In genomic region chr7:143497008-143497795, GRCh38 we compare ENCODE assay signal across 18 cellular contexts. TPM values are rescaled to one million over a fixed set of nuclear protein-coding genes. Genes with fewer than 3 reads are reported as not detected.
DNase-seq lines count a peak whose midpoint lies in the region; FAIRE-seq and TF ChIP-seq lines count a peak whose summit lies in the region.
"Had no signal": no experiment of that assay in that cellular context is flagged by ENCODE, and none has a peak within 500 bp of the region (broad histone marks: within the 10 kb centered on the region; RNA-seq: fewer than 3 reads in every experiment).

No MANE protein-coding gene starts in this region.

- no peaks in the 10 kb centered on the region for H3K9me3 ChIP-seq in CD4-positive, alpha-beta memory T cell (ENCODE audit: control insufficient read depth in 1 of 2, low read length in 2 of 2)
- H3K9me3 ChIP-seq: A549, BE2C had no signal

- H3K27ac Mint-ChIP-seq in osteocyte (ENCODE audit: unreplicated experiment), result no peak overlapping the region
- peak overlapping the region in 1 of 7 donors; percentile 2 for H3K27ac Mint-ChIP-seq in CD4-positive, alpha-beta memory T cell
- H3K27ac Mint-ChIP-seq: CD8-positive, alpha-beta T cell had no signal

- no peak overlapping the region for H3K4me3 ChIP-seq in CD4-positive, alpha-beta memory T cell (ENCODE audit: low read length in 2 of 2)
- H3K4me3 ChIP-seq: A549 had no signal

- no peaks in the 10 kb centered on the region for H3K27me3 ChIP-seq in CD4-positive, alpha-beta memory T cell (ENCODE audit: insufficient read depth, low read length)
- H3K27me3 ChIP-seq: BE2C had no signal

- no peak for TF ChIP-seq CTCF in osteocyte (IDR thresholded peaks at IDR 0.05)

- H3K4me3 Mint-ChIP-seq in osteocyte (ENCODE audit: unreplicated experiment), result no peak overlapping the region
- H3K4me3 Mint-ChIP-seq in CD4-positive, alpha-beta memory T cell, result no peak overlapping the region
- H3K4me3 Mint-ChIP-seq: CD8-positive, alpha-beta T cell had no signal

- CTCF ChIA-PET in CD4-positive, alpha-beta memory T cell (lab: Charles Lee; ENCODE audit: partially characterized antibody), result no interaction called here

- H3K9me3 Mint-ChIP-seq in osteocyte (ENCODE audit: unreplicated experiment), result peaks cover 4% of the 10 kb centered on the region
- H3K9me3 Mint-ChIP-seq in CD4-positive, alpha-beta memory T cell, result no peaks in the 10 kb centered on the region
- H3K9me3 Mint-ChIP-seq: CD8-positive, alpha-beta T cell had no signal

- no peaks in the 10 kb centered on the region for H3K36me3 ChIP-seq in CD4-positive, alpha-beta memory T cell (ENCODE audit: insufficient read depth, low read length)
- H3K36me3 ChIP-seq: BE2C had no signal

- no peaks in the 10 kb centered on the region for H3K36me3 Mint-ChIP-seq in osteocyte (ENCODE audit: unreplicated experiment)
- H3K36me3 Mint-ChIP-seq in CD4-positive, alpha-beta memory T cell, result peaks cover 3 to 22% of the 10 kb centered on the region in 2 donors

- DNase-seq in MV-4-11 (lab: John Stamatoyannopoulos, UW), result peak; percentile 28
- peak; percentile 9 for DNase-seq in UCSD-AML1 (lab: John Stamatoyannopoulos, UW; ENCODE audit: unreplicated experiment)
- peak; percentile 23 to 86 for DNase-seq in lung microvascular endothelial cell (ENCODE audit: low read depth in 2 of 2)
- no peak for DNase-seq in osteocyte (ENCODE audit: extremely low spot score, unreplicated experiment)
- no peak for DNase-seq in CD4-positive, alpha-beta memory T cell
- DNase-seq in urothelium cell line (ENCODE audit: low spot score), result no peak
- DNase-seq: BE2C; CD8-positive, alpha-beta T cell; COR-L47; DND-41; GDM1 had no signal

- H3K4me1 Mint-ChIP-seq in osteocyte (ENCODE audit: unreplicated experiment), result peaks cover 23% of the 10 kb centered on the region
- peaks cover 11 to 24% (median 16%) of the 10 kb centered on the region in 4 donors for H3K4me1 Mint-ChIP-seq in CD4-positive, alpha-beta memory T cell

- FAIRE-seq in urothelium cell line (lab: Jason Lieb, UNC), result no peak
- FAIRE-seq: A549, GM12892, GM19239, H1 had no signal

- no peaks in the 10 kb centered on the region for H3K27me3 Mint-ChIP-seq in osteocyte (ENCODE audit: unreplicated experiment)
- no peaks in the 10 kb centered on the region for H3K27me3 Mint-ChIP-seq in CD4-positive, alpha-beta memory T cell

- POLR2A ChIA-PET in CD4-positive, alpha-beta memory T cell (lab: Charles Lee; ENCODE audit: partially characterized antibody), result no interaction called here

- H3K27ac ChIP-seq in CD4-positive, alpha-beta memory T cell (ENCODE audit: low read depth, low read length), result no peak overlapping the region
- H3K27ac ChIP-seq: A549, C4-2B, HL-60 had no signal

- intact Hi-C loops in CD4-positive, alpha-beta memory T cell (cut with micrococcal nuclease), result no loop called here

- peaks cover 9% of the 10 kb centered on the region for H3K4me1 ChIP-seq in CD4-positive, alpha-beta memory T cell (ENCODE audit: insufficient read depth, low read length)

RNA-seq across cellular contexts. Expression of gene TAS2R41, which starts 19.5 kb away (rescaled TPM):
- total RNA-seq in lung microvascular endothelial cell (not detected in 2 replicates), osteocyte (not detected in 2 replicates)
- total RNA-seq in CD4-positive, alpha-beta memory T cell, result under 1 TPM; 0.61 to 0.73 TPM
- not detected for polyA plus RNA-seq in CD4-positive, alpha-beta memory T cell
- total RNA-seq: CD8-positive, alpha-beta T cell; H1 had no signal
- polyA plus RNA-seq: A549, AG04450 had no signal

RNA-seq across cellular contexts. Expression of gene TAS2R60, which starts 53.9 kb away (rescaled TPM):
- total RNA-seq in lung microvascular endothelial cell (not detected in 2 replicates), osteocyte (not detected in 2 replicates)
- total RNA-seq in CD4-positive, alpha-beta memory T cell, result 1 to 10 TPM in 1 of 2 experiments, under 1 TPM in 1; 0.36 to 1.4 TPM
- under 1 TPM; 0.89 to 0.94 TPM for polyA plus RNA-seq in CD4-positive, alpha-beta memory T cell
- total RNA-seq: CD8-positive, alpha-beta T cell had no signal
- polyA plus RNA-seq: A549, AG04450 had no signal

Comparison
In these comparisons a context has a peak if more than half of its experiments do, and no peak if none do; other contexts are left out.
1. DNase-seq: peak in MV-4-11 (single experiment), UCSD-AML1 (single experiment) and lung microvascular endothelial cell (2 of 2); none in osteocyte (single experiment), CD4-positive, alpha-beta memory T cell (0 of 5) and urothelium cell line (single experiment).